In genomic region chr15:34699968-34700640, GRCh38 we compare ENCODE assay signal across 26 cellular contexts. TPM values are rescaled to one million over a fixed set of nuclear protein-coding genes. Genes with fewer than 3 reads are reported as not detected.
"Had no signal": no experiment of that assay in that cellular context is flagged by ENCODE, and none has a peak within 500 bp of the region (broad histone marks: within the 10 kb centered on the region; RNA-seq: fewer than 3 reads in every experiment).

No MANE protein-coding gene starts in this region.

- H3K27me3 ChIP-seq: adrenal gland, brain microvascular endothelial cell, heart left ventricle, left lung, ovary had no signal

- H3K4me3 ChIP-seq: adrenal gland, heart left ventricle, left lung, lower lobe of right lung, ovary, skin epidermis, thoracic aorta had no signal

- FAIRE-seq: astrocyte, islet of Langerhans, urothelium cell line had no signal

- ATAC-seq: activated T-cell treated with anti-CD3 and anti-CD28 coated beads, Interleukin-2, amount 50 U/mL, for 72 hours; heart left ventricle; left lung; lower lobe of right lung; sciatic nerve; T-cell had no signal

- H3K9me3 ChIP-seq: adrenal gland, heart left ventricle, left lung, lower lobe of right lung, ovary, thoracic aorta had no signal

- H3K4me1 ChIP-seq: adrenal gland, heart left ventricle, left lung, lower lobe of right lung had no signal

- H3K36me3 ChIP-seq: adrenal gland, brain microvascular endothelial cell, heart left ventricle, left lung, lower lobe of right lung, ovary, thoracic aorta had no signal

- H3K27ac ChIP-seq: adrenal gland, brain microvascular endothelial cell, heart left ventricle, left lung, lower lobe of right lung, ovary, skin epidermis, thoracic aorta had no signal

- DNase-seq: activated B cell treated with CpG ODN at 0.5 μM for 24 hours; activated naive CD4-positive, alpha-beta T cell; activated T-cell treated with anti-CD3 and anti-CD28 coated beads for 4 hours; activated T-cell treated with anti-CD3 and anti-CD28 coated beads, Interleukin-2, amount 50 U/mL, for 72 hours; adrenal gland; brain microvascular endothelial cell; effector CD4-positive, alpha-beta T cell; erythroblast; heart left ventricle; left lung; lower lobe of right lung; naive B cell; nephron progenitor cell; ovary; retina; stimulated activated CD4-positive, alpha-beta T cell treated with anti-CD3 and anti-CD28 coated beads, Interleukin-12 subunit alpha, Interleukin-12 subunit beta, amount 100 ng/mL, for 4 hours; stimulated activated CD4-positive, alpha-beta T cell treated with anti-CD3 and anti-CD28 coated beads, Interleukin-4, amount 100 ng/mL, for 1 hour; T-cell had no signal

RNA-seq across cellular contexts. Expression of gene GJD2, which starts 54.7 kb away (rescaled TPM):
- total RNA-seq: activated B cell treated with CpG ODN at 0.5 μM for 24 hours; activated T-cell treated with anti-CD3 and anti-CD28 coated beads, Interleukin-2, amount 50 U/mL, for 72 hours; left lung; lower lobe of right lung; ovary; sciatic nerve; subcutaneous adipose tissue; T-cell; T-helper 2 cell treated with Interferon-gamma antibody and Interleukin-4, amounts not matched to agents 100 ng/mL and 5 ng/mL, for 36 hours; thoracic aorta had no signal
- polyA plus RNA-seq: ovary had no signal
